In the genomic region with DNA sequence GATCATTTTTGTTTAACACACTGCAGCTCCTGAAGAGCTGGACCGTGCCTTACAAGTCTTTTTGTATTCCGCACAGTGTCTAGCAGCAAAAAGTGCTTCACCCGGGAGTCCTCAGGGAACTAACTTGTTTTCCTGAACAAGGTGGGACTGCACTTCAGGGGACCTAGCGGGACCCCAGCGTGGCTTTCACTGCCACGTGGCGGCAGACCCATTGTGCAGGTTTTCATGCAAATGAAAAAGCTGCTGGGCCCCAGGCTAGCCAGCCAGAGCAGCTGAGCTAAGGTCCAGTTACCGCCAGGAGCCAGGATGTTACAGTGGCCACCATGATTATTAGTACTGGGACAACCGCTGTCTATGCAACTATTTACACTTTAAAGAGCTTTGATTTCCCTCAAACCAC, we compare ENCODE assay signal across 2 cellular contexts.
TF ChIP-seq lines count a peak whose summit lies in the region.

No MANE protein-coding gene starts in this region.

TF ChIP-seq in IMR-90, 13 proteins besides CTCF, POLR2A, EP300 and RAD21:
- TF ChIP-seq, protein P1, sequence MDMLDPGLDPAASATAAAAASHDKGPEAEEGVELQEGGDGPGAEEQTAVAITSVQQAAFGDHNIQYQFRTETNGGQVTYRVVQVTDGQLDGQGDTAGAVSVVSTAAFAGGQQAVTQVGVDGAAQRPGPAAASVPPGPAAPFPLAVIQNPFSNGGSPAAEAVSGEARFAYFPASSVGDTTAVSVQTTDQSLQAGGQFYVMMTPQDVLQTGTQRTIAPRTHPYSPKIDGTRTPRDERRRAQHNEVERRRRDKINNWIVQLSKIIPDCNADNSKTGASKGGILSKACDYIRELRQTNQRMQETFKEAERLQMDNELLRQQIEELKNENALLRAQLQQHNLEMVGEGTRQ (IDR thresholded peaks at IDR 0.05; ENCODE audit: low read depth, low read length), result no peak
- no peak for TF ChIP-seq FOS (IDR thresholded peaks at IDR 0.05; ENCODE audit: low read depth, low read length)
- no peak for TF ChIP-seq SMC3 (IDR thresholded peaks at IDR 0.05; ENCODE audit: low read depth, low read length)
TF ChIP-seq in IMR-90: peak in this region for 0.

TF ChIP-seq in H1, 55 proteins besides CTCF, POLR2A, EP300 and RAD21 (continued from another document):
- TF ChIP-seq, protein P2, sequence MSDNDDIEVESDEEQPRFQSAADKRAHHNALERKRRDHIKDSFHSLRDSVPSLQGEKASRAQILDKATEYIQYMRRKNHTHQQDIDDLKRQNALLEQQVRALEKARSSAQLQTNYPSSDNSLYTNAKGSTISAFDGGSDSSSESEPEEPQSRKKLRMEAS (IDR thresholded peaks at IDR 0.05), result peak; percentile 51; the same call in 1 of the 2 replicates
- TF ChIP-seq, protein P1 (IDR thresholded peaks at IDR 0.05; ENCODE audit: low read length), result no peak
